Comparison of ENCODE assay signal across 17 cellular contexts in the genomic region with DNA sequence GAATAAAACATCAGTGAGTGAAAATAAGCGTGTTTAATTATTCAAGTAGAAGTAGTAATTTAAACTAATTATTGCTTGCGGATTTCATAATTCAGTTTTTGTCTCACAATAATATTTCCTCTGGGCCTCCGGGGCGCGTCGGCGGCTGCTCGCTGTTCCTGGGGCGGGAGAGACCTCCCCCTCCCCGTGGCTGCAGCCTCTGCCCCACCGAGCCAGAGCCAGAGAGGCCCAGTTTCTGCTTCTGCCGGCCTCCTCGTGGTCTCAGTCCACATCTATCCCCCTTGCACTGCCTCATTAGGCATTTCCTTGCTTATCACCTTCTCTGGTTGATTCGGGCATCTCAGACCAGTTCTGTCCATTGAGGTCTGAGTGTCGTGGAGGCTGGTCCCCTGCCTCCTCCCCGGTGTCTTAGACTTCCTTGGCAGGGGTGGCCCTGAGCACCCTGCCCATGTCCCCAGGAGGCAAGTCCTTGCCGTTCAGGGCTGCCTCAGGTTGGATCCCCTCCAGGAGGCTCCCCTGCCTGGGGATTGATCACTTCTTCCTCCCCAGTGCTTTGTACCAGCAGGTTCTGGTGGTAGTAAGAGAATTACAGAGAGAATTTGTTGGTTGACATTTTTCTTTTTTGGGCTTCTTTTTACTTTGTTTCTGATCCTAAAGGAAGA.
"Had no signal": no experiment of that assay in that cellular context is flagged by ENCODE, and none has a peak within 500 bp of the region (broad histone marks: within the 10 kb centered on the region; RNA-seq: fewer than 3 reads in every experiment).

No MANE protein-coding gene starts in this region.

- H3K4me3 ChIP-seq: hepatocyte, transverse colon, vagina had no signal

- H3K4me2 ChIP-seq: hepatocyte had no signal

- H3K9me3 Mint-ChIP-seq: activated CD4-positive, alpha-beta T cell treated with anti-CD3 and anti-CD28 coated beads, Interleukin-2, amount 10 ng/mL, durations not matched to agents 24 days and 14 days; activated CD8-positive, alpha-beta T cell treated with anti-CD3 and anti-CD28 coated beads for 36 hours; activated naive CD8-positive, alpha-beta T cell treated with anti-CD3 and anti-CD28 coated beads for 36 hours; activated T-helper 17 cell treated with anti-CD3 and anti-CD28 coated beads, Interleukin-2, amount 50 U/mL, for 72 hours; naive thymus-derived CD8-positive, alpha-beta T cell; stimulated activated naive CD8-positive, alpha-beta T cell treated with anti-CD3 and anti-CD28 coated beads, Interleukin-15, Interleukin-2, amounts not matched to agents 100 ng/mL and 50 ng/mL, for 24 hours had no signal

- H3K27ac Mint-ChIP-seq: activated CD4-positive, alpha-beta T cell treated with anti-CD3 and anti-CD28 coated beads, Interleukin-2, amount 10 ng/mL, durations not matched to agents 24 days and 14 days; activated CD8-positive, alpha-beta T cell treated with anti-CD3 and anti-CD28 coated beads for 36 hours; activated naive CD8-positive, alpha-beta T cell treated with anti-CD3 and anti-CD28 coated beads for 36 hours; activated T-helper 17 cell treated with anti-CD3 and anti-CD28 coated beads, Interleukin-2, amount 50 U/mL, for 72 hours; progenitor cell of endocrine pancreas; stimulated activated naive CD8-positive, alpha-beta T cell treated with anti-CD3 and anti-CD28 coated beads, Interleukin-15, Interleukin-2, amounts not matched to agents 100 ng/mL and 50 ng/mL, for 24 hours had no signal

- ATAC-seq: activated CD8-positive, alpha-beta T cell treated with anti-CD3 and anti-CD28 coated beads for 36 hours; activated T-helper 17 cell treated with anti-CD3 and anti-CD28 coated beads, Interleukin-2, amount 50 U/mL, for 72 hours; naive thymus-derived CD8-positive, alpha-beta T cell had no signal

- H3K9me3 ChIP-seq: transverse colon, vagina had no signal

- H3K27ac ChIP-seq: hepatocyte, vagina had no signal

- H2AFZ ChIP-seq: hepatocyte had no signal

- H3K36me3 ChIP-seq: transverse colon, vagina had no signal

- H3K27me3 ChIP-seq: hepatocyte, transverse colon, vagina had no signal

- DNase-seq: activated CD4-positive, alpha-beta T cell treated with anti-CD3 and anti-CD28 coated beads, Interleukin-2, amount 10 ng/mL, durations not matched to agents 24 days and 14 days; activated CD8-positive, alpha-beta T cell treated with anti-CD3 and anti-CD28 coated beads for 36 hours; activated naive CD4-positive, alpha-beta T cell; activated naive CD8-positive, alpha-beta T cell treated with anti-CD3 and anti-CD28 coated beads for 36 hours; activated T-cell treated with anti-CD3 and anti-CD28 coated beads, Interleukin-2, amount 50 U/mL, for 1 hour; amygdala; mesendoderm; naive thymus-derived CD8-positive, alpha-beta T cell; nucleus accumbens; stimulated activated CD4-positive, alpha-beta T cell treated with anti-CD3 and anti-CD28 coated beads, Interleukin-2, amount 100 ng/mL, for 24 hours; T-helper 9 cell; transverse colon had no signal

- H3K27me3 Mint-ChIP-seq: activated CD4-positive, alpha-beta T cell treated with anti-CD3 and anti-CD28 coated beads, Interleukin-2, amount 10 ng/mL, durations not matched to agents 24 days and 14 days; activated CD8-positive, alpha-beta T cell treated with anti-CD3 and anti-CD28 coated beads for 36 hours; activated naive CD8-positive, alpha-beta T cell treated with anti-CD3 and anti-CD28 coated beads for 36 hours; activated T-helper 17 cell treated with anti-CD3 and anti-CD28 coated beads, Interleukin-2, amount 50 U/mL, for 72 hours; naive thymus-derived CD8-positive, alpha-beta T cell; progenitor cell of endocrine pancreas; stimulated activated naive CD8-positive, alpha-beta T cell treated with anti-CD3 and anti-CD28 coated beads, Interleukin-15, Interleukin-2, amounts not matched to agents 100 ng/mL and 50 ng/mL, for 24 hours had no signal

- H3K4me3 Mint-ChIP-seq: activated CD4-positive, alpha-beta T cell treated with anti-CD3 and anti-CD28 coated beads, Interleukin-2, amount 10 ng/mL, durations not matched to agents 24 days and 14 days; activated CD8-positive, alpha-beta T cell treated with anti-CD3 and anti-CD28 coated beads for 36 hours; activated naive CD8-positive, alpha-beta T cell treated with anti-CD3 and anti-CD28 coated beads for 36 hours; activated T-helper 17 cell treated with anti-CD3 and anti-CD28 coated beads, Interleukin-2, amount 50 U/mL, for 72 hours; naive thymus-derived CD8-positive, alpha-beta T cell; stimulated activated naive CD8-positive, alpha-beta T cell treated with anti-CD3 and anti-CD28 coated beads, Interleukin-15, Interleukin-2, amounts not matched to agents 100 ng/mL and 50 ng/mL, for 24 hours had no signal
